ENCODE assay signal across 12 cellular contexts in the genomic region with DNA sequence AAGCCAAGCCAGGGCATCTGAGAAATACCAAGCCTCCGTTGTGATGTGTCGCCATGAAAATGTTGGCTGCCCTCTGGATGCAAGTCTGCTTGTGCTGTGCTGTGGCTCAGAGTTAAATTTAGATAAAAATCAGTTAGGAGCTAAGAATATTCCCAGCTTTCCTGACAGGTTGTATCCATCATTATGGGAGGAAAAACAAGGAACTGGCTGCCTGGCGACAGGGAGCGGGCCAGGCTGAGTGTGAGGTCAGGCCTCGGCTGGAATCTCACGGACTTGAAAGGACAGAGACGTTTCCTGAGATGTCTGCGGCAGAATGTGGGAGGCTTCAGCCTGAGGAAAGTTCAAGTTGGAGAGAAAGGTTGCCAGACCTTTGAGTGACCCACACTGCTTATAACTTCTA.
DNase-seq lines count a peak whose midpoint lies in the region; ATAC-seq, FAIRE-seq and TF ChIP-seq lines count a peak whose summit lies in the region.
"Had no signal": no experiment of that assay in that cellular context is flagged by ENCODE, and none has a peak within 500 bp of the region (broad histone marks: within the 10 kb centered on the region; RNA-seq: fewer than 3 reads in every experiment).

No MANE protein-coding gene starts in this region.

- H3K27me3 ChIP-seq in astrocyte (ENCODE audit: insufficient read depth, low read length) (no peaks in the 10 kb centered on the region), gastroesophageal sphincter (no peaks in the 10 kb centered on the region)

- H3K36me3 ChIP-seq in astrocyte (ENCODE audit: insufficient read depth, low read length) (no peaks in the 10 kb centered on the region), gastroesophageal sphincter (no peaks in the 10 kb centered on the region)

- H3K4me2 ChIP-seq in astrocyte (ENCODE audit: low read length) = peak overlapping the region; percentile 1

- H3K27ac Mint-ChIP-seq in astrocyte (ENCODE audit: unreplicated experiment) = peak overlapping the region; percentile 55
- H3K27ac Mint-ChIP-seq: brain, progenitor cell of endocrine pancreas had no signal

- peak overlapping the region; percentile 20 for H3K9ac ChIP-seq in astrocyte (ENCODE audit: low read length)

- H3K4me3 ChIP-seq in astrocyte (ENCODE audit: insufficient read depth, low read depth, low read length) (no peak overlapping the region), gastroesophageal sphincter (no peak overlapping the region)

- FAIRE-seq in astrocyte (lab: Jason Lieb, UNC) = no peak
- no peak for FAIRE-seq in RCC 7860 (lab: Jason Lieb, UNC)

- no peaks in the 10 kb centered on the region for H3K79me2 ChIP-seq in astrocyte (ENCODE audit: insufficient read depth, low read length)

- H3K9me3 ChIP-seq in astrocyte (ENCODE audit: insufficient read depth, low read depth, low read length) (no peaks in the 10 kb centered on the region), gastroesophageal sphincter (no peaks in the 10 kb centered on the region)

- WGBS in gastroesophageal sphincter (ENCODE audit: low coverage in 1 of 2), 2 donors = 0 to 20% methylated on average over 2 of the region's 8 CpGs

- H3K36me3 Mint-ChIP-seq in astrocyte (ENCODE audit: low read depth, unreplicated experiment) = no peaks in the 10 kb centered on the region
- H3K36me3 Mint-ChIP-seq: brain had no signal

- no peak for TF ChIP-seq CTCF in astrocyte (IDR thresholded peaks at IDR 0.05; ENCODE audit: insufficient read depth, low read depth, low read length)
- no peak for TF ChIP-seq CTCF in gastroesophageal sphincter (IDR thresholded peaks at IDR 0.05)

- H2AFZ ChIP-seq in astrocyte (ENCODE audit: low read depth, low read length) = peak overlapping the region; percentile 29

- peaks cover 15% of the 10 kb centered on the region for H3K4me1 Mint-ChIP-seq in astrocyte (ENCODE audit: low read depth, unreplicated experiment)

- peak; percentile 84 for ATAC-seq in gastroesophageal sphincter
- no peak for ATAC-seq in HG03521 (IDR thresholded peaks at IDR 0.05; ENCODE audit: unreplicated experiment)
- ATAC-seq in activated CD4-positive, CD25-positive, alpha-beta regulatory T cell treated with anti-CD3 and anti-CD28 coated beads, Interleukin-2, amount 50 U/mL, for 24 hours = no peak

- TF ChIP-seq POLR2A in gastroesophageal sphincter (IDR thresholded peaks at IDR 0.05) = no peak

- no peak overlapping the region for H3K4me3 Mint-ChIP-seq in astrocyte (ENCODE audit: unreplicated experiment)
- H3K4me3 Mint-ChIP-seq: brain had no signal

- H3K4me1 ChIP-seq in astrocyte (ENCODE audit: insufficient read depth, low read length) (peaks cover 33% of the 10 kb centered on the region), gastroesophageal sphincter (peaks cover 7 to 75% (median 18%) of the 10 kb centered on the region in 3 donors)

- H3K27ac ChIP-seq in astrocyte (ENCODE audit: low read depth, low read length) (peak overlapping the region; percentile 15), gastroesophageal sphincter (peak overlapping the region; percentile 76 to 88 (median 82))

- no peaks in the 10 kb centered on the region for H3K27me3 Mint-ChIP-seq in astrocyte (ENCODE audit: low read depth, unreplicated experiment)
- H3K27me3 Mint-ChIP-seq: brain had no signal

- no peaks in the 10 kb centered on the region for H4K20me1 ChIP-seq in astrocyte (ENCODE audit: insufficient read depth, low read length)

- H3K9me3 Mint-ChIP-seq in astrocyte (ENCODE audit: unreplicated experiment) = no peaks in the 10 kb centered on the region
- H3K9me3 Mint-ChIP-seq: brain had no signal

- no peak for TF ChIP-seq EP300 in gastroesophageal sphincter (IDR thresholded peaks at IDR 0.05)

- DNase-seq in astrocyte (ENCODE audit: low read depth) (peak; percentile 86), myocyte (ENCODE audit: low read depth) (peak; percentile 75), ureter (ENCODE audit: low spot score) (peak; percentile 66), RCC 7860 (ENCODE audit: low spot score) (no peak)
- DNase-seq: activated T-cell treated with anti-CD3 and anti-CD28 coated beads for 4 hours, Kasumi-1, SHP77 treated with DMSO at 0.1 percent for 48 hours had no signal
